31 cellular contexts compared by ENCODE assay signal in the genomic region with DNA sequence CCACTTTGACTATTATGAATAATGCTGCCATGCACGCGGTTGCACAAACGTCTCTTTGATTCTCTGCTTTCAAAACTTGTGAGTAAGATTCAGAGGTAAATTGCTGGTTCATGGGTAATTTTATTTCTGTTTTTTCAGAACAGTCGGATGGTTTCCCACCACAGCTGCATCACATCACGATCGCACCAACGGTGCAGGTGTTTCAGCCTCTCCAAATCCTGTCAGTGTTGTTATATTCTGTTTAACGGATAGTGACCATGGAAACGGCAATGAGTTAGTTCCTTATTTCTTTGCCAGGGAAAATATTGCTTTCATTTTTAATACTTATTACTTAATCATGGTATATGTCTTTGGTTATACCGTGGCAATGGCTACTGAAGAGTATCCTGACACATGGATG. TPM values are rescaled to one million over a fixed set of nuclear protein-coding genes. Genes with fewer than 3 reads are reported as not detected.
"Had no signal": no experiment of that assay in that cellular context is flagged by ENCODE, and none has a peak within 500 bp of the region (broad histone marks: within the 10 kb centered on the region; RNA-seq: fewer than 3 reads in every experiment).

No MANE protein-coding gene starts in this region.

- H3K27ac Mint-ChIP-seq: immature natural killer cell; memory B cell; mesothelial cell of epicardium; naive thymus-derived CD4-positive, alpha-beta T cell; nephron; neural progenitor cell; progenitor cell of endocrine pancreas; stimulated activated naive CD8-positive, alpha-beta T cell treated with anti-CD3 and anti-CD28 coated beads, Interleukin-15, amount 100 ng/mL, for 72 hours; type B pancreatic cell had no signal

- H3K36me3 Mint-ChIP-seq: mesothelial cell of epicardium, neural progenitor cell, type B pancreatic cell had no signal

- ATAC-seq: heart right ventricle; left ventricle myocardium superior; mucosa of descending colon; naive thymus-derived CD4-positive, alpha-beta T cell; right lobe of liver; stimulated activated naive CD8-positive, alpha-beta T cell treated with anti-CD3 and anti-CD28 coated beads, Interleukin-15, amount 100 ng/mL, for 72 hours had no signal

- H3K4me1 Mint-ChIP-seq: immature natural killer cell; memory B cell; mesothelial cell of epicardium; naive thymus-derived CD4-positive, alpha-beta T cell; nephron; neural progenitor cell; stimulated activated naive CD8-positive, alpha-beta T cell treated with anti-CD3 and anti-CD28 coated beads, Interleukin-15, amount 100 ng/mL, for 72 hours had no signal

- H3K27ac ChIP-seq: coronary artery, esophagus muscularis mucosa, heart right ventricle, neural progenitor cell, parathyroid adenoma, right lobe of liver, testis, tibial artery had no signal

- H3K4me1 ChIP-seq: esophagus muscularis mucosa, heart right ventricle, neural progenitor cell, parathyroid adenoma, right lobe of liver, testis, tibial artery had no signal

- H3K27me3 ChIP-seq: esophagus muscularis mucosa, heart right ventricle, neural progenitor cell, right lobe of liver, testis, tibial artery had no signal

- H3K4me3 Mint-ChIP-seq: immature natural killer cell; memory B cell; mesothelial cell of epicardium; naive thymus-derived CD4-positive, alpha-beta T cell; nephron; neural progenitor cell; stimulated activated naive CD8-positive, alpha-beta T cell treated with anti-CD3 and anti-CD28 coated beads, Interleukin-15, amount 100 ng/mL, for 72 hours; type B pancreatic cell had no signal

- DNase-seq: dermis blood vessel endothelial cell; effector memory CD4-positive, alpha-beta T cell; foreskin melanocyte; glutamatergic neuron; heart right ventricle; immature natural killer cell; left ventricle myocardium superior; mucosa of descending colon; naive thymus-derived CD4-positive, alpha-beta T cell; right lobe of liver; small intestine; stimulated activated CD4-positive, alpha-beta T cell treated with anti-CD3 and anti-CD28 coated beads, Interleukin-15, amount 100 ng/mL, for 24 hours; stimulated activated CD4-positive, alpha-beta T cell treated with anti-CD3 and anti-CD28 coated beads, Interleukin-2, amount 100 ng/mL, for 48 hours; stimulated activated naive CD4-positive, alpha-beta T cell; stimulated activated naive CD8-positive, alpha-beta T cell treated with anti-CD3 and anti-CD28 coated beads, Interleukin-15, amount 100 ng/mL, for 72 hours; testis; tibial artery had no signal

- H3K27me3 Mint-ChIP-seq: memory B cell; naive thymus-derived CD4-positive, alpha-beta T cell; progenitor cell of endocrine pancreas; stimulated activated naive CD8-positive, alpha-beta T cell treated with anti-CD3 and anti-CD28 coated beads, Interleukin-15, amount 100 ng/mL, for 72 hours; type B pancreatic cell had no signal

RNA-seq across cellular contexts. Expression of gene ZNF835, which starts 19.1 kb away (rescaled TPM):
- total RNA-seq: endothelial cell of umbilical vein, mesothelial cell of epicardium had no signal
- polyA plus RNA-seq: fibroblast of lung, keratinocyte had no signal

RNA-seq across cellular contexts. Expression of gene SMIM17, which starts 47.7 kb away (rescaled TPM):
- total RNA-seq: epithelial cell of proximal tubule, left ventricle myocardium superior, osteoblast, right lobe of liver had no signal
- polyA plus RNA-seq: immature natural killer cell; naive thymus-derived CD4-positive, alpha-beta T cell had no signal
